ENCODE assay signal across 1 cellular context in genomic region chr5:118603278-118603677, GRCh38.
TF ChIP-seq lines count a peak whose summit lies in the region.

No MANE protein-coding gene starts in this region.

TF ChIP-seq in GM23338, 12 proteins besides CTCF, POLR2A, EP300 and RAD21 (continued from another document):
- TF ChIP-seq, protein P1, sequence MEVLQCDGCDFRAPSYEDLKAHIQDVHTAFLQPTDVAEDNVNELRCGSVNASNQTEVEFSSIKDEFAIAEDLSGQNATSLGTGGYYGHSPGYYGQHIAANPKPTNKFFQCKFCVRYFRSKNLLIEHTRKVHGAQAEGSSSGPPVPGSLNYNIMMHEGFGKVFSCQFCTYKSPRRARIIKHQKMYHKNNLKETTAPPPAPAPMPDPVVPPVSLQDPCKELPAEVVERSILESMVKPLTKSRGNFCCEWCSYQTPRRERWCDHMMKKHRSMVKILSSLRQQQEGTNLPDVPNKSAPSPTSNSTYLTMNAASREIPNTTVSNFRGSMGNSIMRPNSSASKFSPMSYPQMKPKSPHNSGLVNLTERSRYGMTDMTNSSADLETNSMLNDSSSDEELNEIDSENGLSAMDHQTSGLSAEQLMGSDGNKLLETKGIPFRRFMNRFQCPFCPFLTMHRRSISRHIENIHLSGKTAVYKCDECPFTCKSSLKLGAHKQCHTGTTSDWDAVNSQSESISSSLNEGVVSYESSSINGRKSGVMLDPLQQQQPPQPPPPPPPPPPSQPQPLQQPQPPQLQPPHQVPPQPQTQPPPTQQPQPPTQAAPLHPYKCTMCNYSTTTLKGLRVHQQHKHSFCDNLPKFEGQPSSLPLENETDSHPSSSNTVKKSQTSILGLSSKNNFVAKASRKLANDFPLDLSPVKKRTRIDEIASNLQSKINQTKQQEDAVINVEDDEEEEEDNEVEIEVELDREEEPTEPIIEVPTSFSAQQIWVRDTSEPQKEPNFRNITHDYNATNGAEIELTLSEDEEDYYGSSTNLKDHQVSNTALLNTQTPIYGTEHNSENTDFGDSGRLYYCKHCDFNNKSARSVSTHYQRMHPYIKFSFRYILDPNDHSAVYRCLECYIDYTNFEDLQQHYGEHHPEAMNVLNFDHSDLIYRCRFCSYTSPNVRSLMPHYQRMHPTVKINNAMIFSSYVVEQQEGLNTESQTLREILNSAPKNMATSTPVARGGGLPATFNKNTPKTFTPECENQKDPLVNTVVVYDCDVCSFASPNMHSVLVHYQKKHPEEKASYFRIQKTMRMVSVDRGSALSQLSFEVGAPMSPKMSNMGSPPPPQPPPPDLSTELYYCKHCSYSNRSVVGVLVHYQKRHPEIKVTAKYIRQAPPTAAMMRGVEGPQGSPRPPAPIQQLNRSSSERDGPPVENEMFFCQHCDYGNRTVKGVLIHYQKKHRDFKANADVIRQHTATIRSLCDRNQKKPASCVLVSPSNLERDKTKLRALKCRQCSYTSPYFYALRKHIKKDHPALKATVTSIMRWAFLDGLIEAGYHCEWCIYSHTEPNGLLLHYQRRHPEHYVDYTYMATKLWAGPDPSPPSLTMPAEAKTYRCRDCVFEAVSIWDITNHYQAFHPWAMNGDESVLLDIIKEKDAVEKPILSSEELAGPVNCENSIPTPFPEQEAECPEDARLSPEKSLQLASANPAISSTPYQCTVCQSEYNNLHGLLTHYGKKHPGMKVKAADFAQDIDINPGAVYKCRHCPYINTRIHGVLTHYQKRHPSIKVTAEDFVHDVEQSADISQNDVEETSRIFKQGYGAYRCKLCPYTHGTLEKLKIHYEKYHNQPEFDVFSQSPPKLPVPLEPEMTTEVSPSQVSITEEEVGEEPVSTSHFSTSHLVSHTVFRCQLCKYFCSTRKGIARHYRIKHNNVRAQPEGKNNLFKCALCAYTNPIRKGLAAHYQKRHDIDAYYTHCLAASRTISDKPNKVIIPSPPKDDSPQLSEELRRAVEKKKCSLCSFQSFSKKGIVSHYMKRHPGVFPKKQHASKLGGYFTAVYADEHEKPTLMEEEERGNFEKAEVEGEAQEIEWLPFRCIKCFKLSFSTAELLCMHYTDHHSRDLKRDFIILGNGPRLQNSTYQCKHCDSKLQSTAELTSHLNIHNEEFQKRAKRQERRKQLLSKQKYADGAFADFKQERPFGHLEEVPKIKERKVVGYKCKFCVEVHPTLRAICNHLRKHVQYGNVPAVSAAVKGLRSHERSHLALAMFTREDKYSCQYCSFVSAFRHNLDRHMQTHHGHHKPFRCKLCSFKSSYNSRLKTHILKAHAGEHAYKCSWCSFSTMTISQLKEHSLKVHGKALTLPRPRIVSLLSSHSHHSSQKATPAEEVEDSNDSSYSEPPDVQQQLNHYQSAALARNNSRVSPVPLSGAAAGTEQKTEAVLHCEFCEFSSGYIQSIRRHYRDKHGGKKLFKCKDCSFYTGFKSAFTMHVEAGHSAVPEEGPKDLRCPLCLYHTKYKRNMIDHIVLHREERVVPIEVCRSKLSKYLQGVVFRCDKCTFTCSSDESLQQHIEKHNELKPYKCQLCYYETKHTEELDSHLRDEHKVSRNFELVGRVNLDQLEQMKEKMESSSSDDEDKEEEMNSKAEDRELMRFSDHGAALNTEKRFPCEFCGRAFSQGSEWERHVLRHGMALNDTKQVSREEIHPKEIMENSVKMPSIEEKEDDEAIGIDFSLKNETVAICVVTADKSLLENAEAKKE (CRISPR knock-in tag; IDR thresholded peaks at IDR 0.05): no peak
- TF ChIP-seq ZNF114 (CRISPR knock-in tag; IDR thresholded peaks at IDR 0.05): no peak
- TF ChIP-seq, protein P2, sequence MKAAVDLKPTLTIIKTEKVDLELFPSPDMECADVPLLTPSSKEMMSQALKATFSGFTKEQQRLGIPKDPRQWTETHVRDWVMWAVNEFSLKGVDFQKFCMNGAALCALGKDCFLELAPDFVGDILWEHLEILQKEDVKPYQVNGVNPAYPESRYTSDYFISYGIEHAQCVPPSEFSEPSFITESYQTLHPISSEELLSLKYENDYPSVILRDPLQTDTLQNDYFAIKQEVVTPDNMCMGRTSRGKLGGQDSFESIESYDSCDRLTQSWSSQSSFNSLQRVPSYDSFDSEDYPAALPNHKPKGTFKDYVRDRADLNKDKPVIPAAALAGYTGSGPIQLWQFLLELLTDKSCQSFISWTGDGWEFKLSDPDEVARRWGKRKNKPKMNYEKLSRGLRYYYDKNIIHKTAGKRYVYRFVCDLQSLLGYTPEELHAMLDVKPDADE (IDR thresholded peaks at IDR 0.05): no peak
- TF ChIP-seq EZH2phosphoT487 (IDR thresholded peaks at IDR 0.05; ENCODE audit: unreplicated experiment): no peak
- no peak for TF ChIP-seq STAT1 (IDR thresholded peaks at IDR 0.05; ENCODE audit: unreplicated experiment)
- TF ChIP-seq ZNF331 (CRISPR knock-in tag; IDR thresholded peaks at IDR 0.05; ENCODE audit: low read depth): no peak
- no peak for TF ChIP-seq EZH2 (IDR thresholded peaks at IDR 0.05; ENCODE audit: low read depth, unreplicated experiment)
